In genomic region chr11:62875698-62876483, GRCh38 we compare ENCODE assay signal across 1 cellular context.
TF ChIP-seq lines count a peak whose summit lies in the region.

No MANE protein-coding gene starts in this region.

TF ChIP-seq in HCT116, 20 proteins besides CTCF, POLR2A, EP300 and RAD21 (continued from another document):
- TF ChIP-seq REST (IDR thresholded peaks at IDR 0.05; ENCODE audit: low read depth): no peak
- TF ChIP-seq SRF (IDR thresholded peaks at IDR 0.05; ENCODE audit: low read depth): no peak
- no peak for TF ChIP-seq SP1 (IDR thresholded peaks at IDR 0.05; ENCODE audit: low read depth)
- TF ChIP-seq FOSL1 (IDR thresholded peaks at IDR 0.05; ENCODE audit: low read depth): no peak
